Comparison of ENCODE assay signal across 18 cellular contexts in genomic region chr19:5605362-5605761, GRCh38. TPM values are rescaled to one million over a fixed set of nuclear protein-coding genes. Genes with fewer than 3 reads are reported as not detected.
"Had no signal": no experiment of that assay in that cellular context is flagged by ENCODE, and none has a peak within 500 bp of the region (broad histone marks: within the 10 kb centered on the region; RNA-seq: fewer than 3 reads in every experiment).

No MANE protein-coding gene starts in this region.

- H3K4me3 Mint-ChIP-seq: naive B cell, T-cell had no signal

- H3K9me3 ChIP-seq: esophagus muscularis mucosa, heart right ventricle, tibial artery had no signal

- H3K27me3 Mint-ChIP-seq: naive B cell, T-cell had no signal

- DNase-seq: activated CD4-positive, alpha-beta T cell treated with anti-CD3 and anti-CD28 coated beads, Interleukin-2, amount 50 U/mL, for 1 hour; activated naive CD4-positive, alpha-beta T cell treated with Interleukin-2 at 50 U/mL for 16 hours; cerebellar nuclear complex; cortex of kidney; heart right ventricle; kidney glomerular epithelial cell; left ventricle myocardium superior; naive B cell; stimulated activated naive CD4-positive, alpha-beta T cell; substantia nigra; T-cell; tibial artery had no signal

- H3K4me1 ChIP-seq: esophagus muscularis mucosa, parathyroid adenoma, tibial artery had no signal

- H3K4me3 ChIP-seq: esophagus muscularis mucosa, heart right ventricle, tibial artery had no signal

- H3K27me3 ChIP-seq: esophagus muscularis mucosa, heart right ventricle, tibial artery had no signal

- H3K9me3 Mint-ChIP-seq: activated T-helper 2 cell treated with anti-CD3 and anti-CD28 coated beads, Interferon-gamma antibody, Interleukin-2, Interleukin-4, amounts not matched to agents 10 μg/mL and 5 μg/mL and 100 μg/mL, durations not matched to agents 14 hours and 24 hours and 36 hours; naive B cell; T-cell had no signal

- ATAC-seq: activated CD4-positive, CD25-positive, alpha-beta regulatory T cell treated with anti-CD3 and anti-CD28 coated beads, Interleukin-2, amount 50 U/mL, for 24 hours; heart right ventricle; left ventricle myocardium superior; sciatic nerve; SK-N-SH treated with all-trans-retinoic acid at 6 μM for 48 hours; T-cell had no signal

- H3K9ac ChIP-seq: parathyroid adenoma had no signal

- H3K27ac ChIP-seq: esophagus muscularis mucosa, heart right ventricle, parathyroid adenoma, tibial artery had no signal

- H2AFZ ChIP-seq: parathyroid adenoma had no signal

- H3K27ac Mint-ChIP-seq: activated T-helper 2 cell treated with anti-CD3 and anti-CD28 coated beads, Interferon-gamma antibody, Interleukin-2, Interleukin-4, amounts not matched to agents 10 μg/mL and 5 μg/mL and 100 μg/mL, durations not matched to agents 14 hours and 24 hours and 36 hours; T-cell had no signal

RNA-seq across cellular contexts. Expression of gene TINCR, which starts 37.6 kb away (rescaled TPM):
- total RNA-seq: left ventricle myocardium superior had no signal
